16 cellular contexts compared by ENCODE assay signal in genomic region chr17:50175035-50175788, GRCh38. TPM values are rescaled to one million over a fixed set of nuclear protein-coding genes. Genes with fewer than 3 reads are reported as not detected.
DNase-seq lines count a peak whose midpoint lies in the region; ATAC-seq and TF ChIP-seq lines count a peak whose summit lies in the region.
"Had no signal": no experiment of that assay in that cellular context is flagged by ENCODE, and none has a peak within 500 bp of the region (broad histone marks: within the 10 kb centered on the region; RNA-seq: fewer than 3 reads in every experiment).

No MANE protein-coding gene starts in this region.

- H3K27ac ChIP-seq in BLaER1 (no peak overlapping the region), left ventricle myocardium inferior (replicated peaks) (peak overlapping the region; percentile 92), sigmoid colon (peak overlapping the region; percentile 81 to 99 (median 88))

- no peak for TF ChIP-seq EP300 in sigmoid colon (IDR thresholded peaks at IDR 0.05)

- H3K9me3 ChIP-seq in BLaER1, result no peaks in the 10 kb centered on the region
- no peaks in the 10 kb centered on the region for H3K9me3 ChIP-seq in left ventricle myocardium inferior (replicated peaks)
- no peaks in the 10 kb centered on the region for H3K9me3 ChIP-seq in sigmoid colon

- WGBS in sigmoid colon, 2 donors, result 71 to 90% methylated on average over 16 of the region's 16 CpGs

- H3K4me3 ChIP-seq in BLaER1 (no peak overlapping the region), left ventricle myocardium inferior (no peak overlapping the region), sigmoid colon (no peak overlapping the region)

- 0 out of 2 replicates have a peak overlapping the region, but pooled peaks have one; percentile 6 for H3K9ac ChIP-seq in BLaER1

- intact Hi-C loops in left ventricle myocardium inferior (cut with micrococcal nuclease), result no loop called here
- intact Hi-C loops in sigmoid colon (cut with DNase I), result no loop called here

- no peak overlapping the region for H3K4me2 ChIP-seq in BLaER1

- TF ChIP-seq POLR2A in sigmoid colon (IDR thresholded peaks at IDR 0.05), result no peak

- DNase-seq in NCI-H2171 treated with DMSO at 0.1 percent for 48 hours (lab: John Stamatoyannopoulos, UW), result peak; percentile 84
- DNase-seq in left ventricle myocardium inferior, result no peak
- no peak for DNase-seq in sigmoid colon
- no peak for DNase-seq in medulla oblongata (ENCODE audit: extremely low spot score)
- DNase-seq: activated CD4-positive, CD25-positive, alpha-beta regulatory T cell; activated naive CD4-positive, alpha-beta T cell treated with anti-CD3 and anti-CD28 coated beads, Interleukin-2, amount 50 U/mL, for 16 hours; effector memory CD4-positive, alpha-beta T cell; MM.1S; NCI-H2081 treated with DMSO at 0.1 percent for 48 hours; RPMI8226; stimulated activated CD4-positive, alpha-beta T cell treated with anti-CD3 and anti-CD28 coated beads, Interleukin-2, amount 100 ng/mL, for 24 hours had no signal

- TF ChIP-seq CTCF in left ventricle myocardium inferior (IDR thresholded peaks at IDR 0.05; ENCODE audit: borderline replicate concordance), result no peak
- TF ChIP-seq CTCF in sigmoid colon (IDR thresholded peaks at IDR 0.05), result no peak

- H3K36me3 ChIP-seq in BLaER1, result no peaks in the 10 kb centered on the region
- H3K36me3 ChIP-seq in left ventricle myocardium inferior, result no peaks in the 10 kb centered on the region
- peaks cover 0 to 15% (median 6%) of the 10 kb centered on the region in 4 donors for H3K36me3 ChIP-seq in sigmoid colon

- ATAC-seq in HG02610 (IDR thresholded peaks at IDR 0.05; ENCODE audit: unreplicated experiment) (no peak), GM21360 (IDR thresholded peaks at IDR 0.05; ENCODE audit: unreplicated experiment) (no peak), HG02840 (IDR thresholded peaks at IDR 0.05; ENCODE audit: low FRiP score, unreplicated experiment) (no peak)

- no peaks in the 10 kb centered on the region for H4K20me1 ChIP-seq in BLaER1

- peaks cover 57% of the 10 kb centered on the region for H3K4me1 ChIP-seq in BLaER1
- H3K4me1 ChIP-seq in left ventricle myocardium inferior, result peaks cover 78% of the 10 kb centered on the region
- H3K4me1 ChIP-seq in sigmoid colon, result peaks cover 0 to 58% (median 55%) of the 10 kb centered on the region in 4 donors

- H3K27me3 ChIP-seq in BLaER1 (no peaks in the 10 kb centered on the region), left ventricle myocardium inferior (ENCODE audit: low read depth) (no peaks in the 10 kb centered on the region), sigmoid colon (no peaks in the 10 kb centered on the region)

RNA-seq across cellular contexts. Expression of gene SGCA, which starts 9.4 kb away (rescaled TPM):
- 137 TPM for total RNA-seq in left ventricle myocardium inferior
- total RNA-seq in sigmoid colon, result 10 to 100 TPM; 27.3 to 80.1 (median 56.1) TPM
- 1 to 10 TPM; 2.5 to 7.2 (median 4.6) TPM for polyA plus RNA-seq in sigmoid colon
- total RNA-seq: frontal cortex had no signal

RNA-seq across cellular contexts. Expression of gene PPP1R9B, which starts 24.7 kb away (rescaled TPM):
- 33.0 TPM for total RNA-seq in left ventricle myocardium inferior
- 10 to 100 TPM; 15.3 to 18.8 (median 16.8) TPM for total RNA-seq in sigmoid colon
- polyA plus RNA-seq in sigmoid colon, result 10 to 100 TPM in 2 of 3 donors, 1 to 10 TPM in 1; 9.0 to 38.7 (median 10.9) TPM

RNA-seq across cellular contexts. Expression of gene COL1A1, which starts 26.2 kb away (rescaled TPM):
- total RNA-seq in left ventricle myocardium inferior (45.8 TPM), sigmoid colon (100 to 1,000 TPM in 1 of 4 donors, 10 to 100 TPM in 3; 43.6 to 459 (median 71.4) TPM)
- polyA plus RNA-seq in sigmoid colon, result 10 to 100 TPM in 2 of 3 donors, 1 to 10 TPM in 1; 7.8 to 96.7 (median 10.2) TPM

RNA-seq across cellular contexts. Expression of gene SAMD14, which starts 45.3 kb away (rescaled TPM):
- total RNA-seq in left ventricle myocardium inferior (1.6 TPM), sigmoid colon (1 to 10 TPM in 1 of 4 donors, under 1 TPM in 3; 0.16 to 2.5 (median 0.63) TPM)
- polyA plus RNA-seq in sigmoid colon, result 1 to 10 TPM in 2 of 3 donors, under 1 TPM in 1; 0.92 to 1.3 (median 1.2) TPM
